ENCODE assay signal across 1 cellular context in the genomic region with DNA sequence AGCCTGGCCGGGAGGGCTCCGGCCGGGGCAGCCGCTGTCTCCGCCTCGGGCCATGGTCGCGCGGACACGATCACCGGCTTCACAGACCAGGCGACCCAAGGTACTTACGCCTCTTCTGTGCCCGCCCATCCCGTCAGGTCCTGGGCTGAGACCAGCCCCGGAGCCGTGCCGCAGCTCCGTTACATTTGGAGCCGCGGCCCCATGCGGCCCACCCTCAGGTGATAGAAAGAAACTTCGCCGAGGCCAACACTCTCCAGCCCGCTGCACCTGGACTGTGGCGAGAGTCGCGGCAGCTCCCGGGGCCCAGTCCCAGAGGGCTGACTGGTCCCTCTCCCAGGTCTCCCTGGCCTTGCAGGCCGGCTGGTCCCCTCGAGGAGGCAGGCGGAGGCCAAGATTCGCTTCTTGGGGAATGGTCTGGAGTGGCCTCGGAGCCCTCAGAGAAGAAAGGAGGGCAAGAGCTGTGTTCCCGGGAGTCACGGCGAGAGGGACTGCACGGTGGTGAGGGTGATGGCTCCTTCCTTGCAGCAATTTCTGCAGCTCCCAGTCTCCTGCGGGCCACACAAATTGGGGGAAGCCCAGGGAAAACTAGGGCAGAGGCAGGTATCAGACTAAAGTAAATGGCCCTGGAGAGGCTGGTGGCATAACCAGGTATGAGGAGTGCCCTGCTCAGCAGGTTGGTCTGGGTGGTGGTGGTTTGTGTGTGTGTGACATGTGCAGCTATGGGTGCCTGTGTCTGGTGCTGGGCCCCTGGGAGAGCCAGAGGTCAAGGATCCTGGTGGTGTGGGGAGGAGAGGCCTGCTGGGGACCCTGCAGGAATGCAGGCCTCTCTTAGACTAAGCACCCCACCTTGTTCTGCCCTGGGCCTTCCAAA.
A peak's percentile ranks its signal among the peaks of the same experiment; 100 is the strongest.
TF ChIP-seq lines count a peak whose summit lies in the region.

No MANE protein-coding gene starts in this region.

TF ChIP-seq in HepG2, 621 proteins besides CTCF, POLR2A, EP300 and RAD21 (continued from another document and continues in another):
- TF ChIP-seq, protein P1, sequence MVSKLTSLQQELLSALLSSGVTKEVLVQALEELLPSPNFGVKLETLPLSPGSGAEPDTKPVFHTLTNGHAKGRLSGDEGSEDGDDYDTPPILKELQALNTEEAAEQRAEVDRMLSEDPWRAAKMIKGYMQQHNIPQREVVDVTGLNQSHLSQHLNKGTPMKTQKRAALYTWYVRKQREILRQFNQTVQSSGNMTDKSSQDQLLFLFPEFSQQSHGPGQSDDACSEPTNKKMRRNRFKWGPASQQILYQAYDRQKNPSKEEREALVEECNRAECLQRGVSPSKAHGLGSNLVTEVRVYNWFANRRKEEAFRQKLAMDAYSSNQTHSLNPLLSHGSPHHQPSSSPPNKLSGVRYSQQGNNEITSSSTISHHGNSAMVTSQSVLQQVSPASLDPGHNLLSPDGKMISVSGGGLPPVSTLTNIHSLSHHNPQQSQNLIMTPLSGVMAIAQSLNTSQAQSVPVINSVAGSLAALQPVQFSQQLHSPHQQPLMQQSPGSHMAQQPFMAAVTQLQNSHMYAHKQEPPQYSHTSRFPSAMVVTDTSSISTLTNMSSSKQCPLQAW (CRISPR knock-in tag; IDR thresholded peaks at IDR 0.05) = no peak
- TF ChIP-seq, protein P2, sequence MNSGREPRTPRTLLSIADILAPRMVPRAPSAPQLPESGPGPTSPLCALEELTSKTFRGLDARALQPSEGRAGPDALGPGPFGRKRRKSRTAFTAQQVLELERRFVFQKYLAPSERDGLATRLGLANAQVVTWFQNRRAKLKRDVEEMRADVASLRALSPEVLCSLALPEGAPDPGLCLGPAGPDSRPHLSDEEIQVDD (CRISPR knock-in tag; IDR thresholded peaks at IDR 0.05; ENCODE audit: borderline replicate concordance) = no peak
- TF ChIP-seq, protein P3, sequence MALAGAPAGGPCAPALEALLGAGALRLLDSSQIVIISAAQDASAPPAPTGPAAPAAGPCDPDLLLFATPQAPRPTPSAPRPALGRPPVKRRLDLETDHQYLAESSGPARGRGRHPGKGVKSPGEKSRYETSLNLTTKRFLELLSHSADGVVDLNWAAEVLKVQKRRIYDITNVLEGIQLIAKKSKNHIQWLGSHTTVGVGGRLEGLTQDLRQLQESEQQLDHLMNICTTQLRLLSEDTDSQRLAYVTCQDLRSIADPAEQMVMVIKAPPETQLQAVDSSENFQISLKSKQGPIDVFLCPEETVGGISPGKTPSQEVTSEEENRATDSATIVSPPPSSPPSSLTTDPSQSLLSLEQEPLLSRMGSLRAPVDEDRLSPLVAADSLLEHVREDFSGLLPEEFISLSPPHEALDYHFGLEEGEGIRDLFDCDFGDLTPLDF (CRISPR knock-in tag; IDR thresholded peaks at IDR 0.05) = no peak
- TF ChIP-seq HIVEP1 (CRISPR knock-in tag; IDR thresholded peaks at IDR 0.05) (peak; percentile 86), CENPT (CRISPR knock-in tag; IDR thresholded peaks at IDR 0.05; ENCODE audit: low read depth) (no peak), LCORL (IDR thresholded peaks at IDR 0.05) (no peak), LCORL (CRISPR knock-in tag; IDR thresholded peaks at IDR 0.05) (no peak; the same call in 1 of the 2 replicates), MIER3 (CRISPR knock-in tag; IDR thresholded peaks at IDR 0.05; ENCODE audit: borderline replicate concordance) (no peak; the same call in 1 of the 2 replicates), GTF2F1 (IDR thresholded peaks at IDR 0.05; ENCODE audit: low read length) (no peak), ZNF614 (CRISPR knock-in tag; IDR thresholded peaks at IDR 0.05; ENCODE audit: borderline replicate concordance) (0 out of 2 replicates have a peak, but pooled peaks have one; percentile 14), BCL6 (CRISPR knock-in tag; IDR thresholded peaks at IDR 0.05) (0 out of 2 replicates have a peak, but pooled peaks have one; percentile 14), ATM (IDR thresholded peaks at IDR 0.05; ENCODE audit: borderline replicate concordance) (no peak), ZSCAN12 (CRISPR knock-in tag; IDR thresholded peaks at IDR 0.05) (no peak), ZBTB7A (CRISPR knock-in tag; IDR thresholded peaks at IDR 0.05) (no peak), POLR2AphosphoS2 (IDR thresholded peaks at IDR 0.05; ENCODE audit: low read depth, low read length) (no peak), ZNF724P (CRISPR knock-in tag; IDR thresholded peaks at IDR 0.05; ENCODE audit: borderline replicate concordance) (no peak; the same call in 1 of the 2 replicates), NPAS2 (CRISPR knock-in tag; IDR thresholded peaks at IDR 0.05; ENCODE audit: borderline replicate concordance) (no peak; the same call in 1 of the 2 replicates), ZNF780A (CRISPR knock-in tag; IDR thresholded peaks at IDR 0.05) (no peak), ZFP62 (CRISPR knock-in tag; IDR thresholded peaks at IDR 0.05) (no peak), GABPA (IDR thresholded peaks at IDR 0.05; ENCODE audit: low read depth, low read length) (no peak), GABPA (CRISPR knock-in tag; IDR thresholded peaks at IDR 0.05; ENCODE audit: low read depth) (no peak), ZNF263 (CRISPR knock-in tag; IDR thresholded peaks at IDR 0.05) (peak; percentile 57; the same call in 1 of the 2 replicates), ZSCAN25 (CRISPR knock-in tag; IDR thresholded peaks at IDR 0.05) (peak; percentile 60; the same call in 1 of the 2 replicates), SRSF4 (IDR thresholded peaks at IDR 0.05; ENCODE audit: low read depth, low read length, poor library complexity, severe bottlenecking) (no peak), TARDBP (CRISPR knock-in tag; IDR thresholded peaks at IDR 0.05) (peak; percentile 31; the same call in 1 of the 2 replicates), ZNF761 (CRISPR knock-in tag; conservative IDR thresholded peaks at IDR 0.05) (no peak), ZNF224 (CRISPR knock-in tag; IDR thresholded peaks at IDR 0.05) (no peak), ZFP36L1 (CRISPR knock-in tag; IDR thresholded peaks at IDR 0.05) (no peak), MIER2 (CRISPR knock-in tag; IDR thresholded peaks at IDR 0.05) (no peak), HDAC1 (CRISPR knock-in tag; IDR thresholded peaks at IDR 0.05) (peak; percentile 68), ZFP41 (CRISPR knock-in tag; IDR thresholded peaks at IDR 0.05; ENCODE audit: borderline replicate concordance) (no peak), ZNF17 (CRISPR knock-in tag; IDR thresholded peaks at IDR 0.05) (no peak), ZFP90 (CRISPR knock-in tag; IDR thresholded peaks at IDR 0.05; ENCODE audit: borderline replicate concordance) (peak; percentile 62), RELA (CRISPR knock-in tag; IDR thresholded peaks at IDR 0.05) (no peak), RFX5 (IDR thresholded peaks at IDR 0.05; ENCODE audit: low read depth, low read length) (no peak), AKAP8 (CRISPR knock-in tag; IDR thresholded peaks at IDR 0.05) (no peak)
- TF ChIP-seq, protein P4, sequence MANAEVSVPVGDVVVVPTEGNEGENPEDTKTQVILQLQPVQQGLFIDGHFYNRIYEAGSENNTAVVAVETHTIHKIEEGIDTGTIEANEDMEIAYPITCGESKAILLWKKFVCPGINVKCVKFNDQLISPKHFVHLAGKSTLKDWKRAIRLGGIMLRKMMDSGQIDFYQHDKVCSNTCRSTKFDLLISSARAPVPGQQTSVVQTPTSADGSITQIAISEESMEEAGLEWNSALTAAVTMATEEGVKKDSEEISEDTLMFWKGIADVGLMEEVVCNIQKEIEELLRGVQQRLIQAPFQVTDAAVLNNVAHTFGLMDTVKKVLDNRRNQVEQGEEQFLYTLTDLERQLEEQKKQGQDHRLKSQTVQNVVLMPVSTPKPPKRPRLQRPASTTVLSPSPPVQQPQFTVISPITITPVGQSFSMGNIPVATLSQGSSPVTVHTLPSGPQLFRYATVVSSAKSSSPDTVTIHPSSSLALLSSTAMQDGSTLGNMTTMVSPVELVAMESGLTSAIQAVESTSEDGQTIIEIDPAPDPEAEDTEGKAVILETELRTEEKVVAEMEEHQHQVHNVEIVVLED (CRISPR knock-in tag; IDR thresholded peaks at IDR 0.05; ENCODE audit: borderline replicate concordance) = peak; percentile 43; the same call in 1 of the 2 replicates
- TF ChIP-seq, protein P5, sequence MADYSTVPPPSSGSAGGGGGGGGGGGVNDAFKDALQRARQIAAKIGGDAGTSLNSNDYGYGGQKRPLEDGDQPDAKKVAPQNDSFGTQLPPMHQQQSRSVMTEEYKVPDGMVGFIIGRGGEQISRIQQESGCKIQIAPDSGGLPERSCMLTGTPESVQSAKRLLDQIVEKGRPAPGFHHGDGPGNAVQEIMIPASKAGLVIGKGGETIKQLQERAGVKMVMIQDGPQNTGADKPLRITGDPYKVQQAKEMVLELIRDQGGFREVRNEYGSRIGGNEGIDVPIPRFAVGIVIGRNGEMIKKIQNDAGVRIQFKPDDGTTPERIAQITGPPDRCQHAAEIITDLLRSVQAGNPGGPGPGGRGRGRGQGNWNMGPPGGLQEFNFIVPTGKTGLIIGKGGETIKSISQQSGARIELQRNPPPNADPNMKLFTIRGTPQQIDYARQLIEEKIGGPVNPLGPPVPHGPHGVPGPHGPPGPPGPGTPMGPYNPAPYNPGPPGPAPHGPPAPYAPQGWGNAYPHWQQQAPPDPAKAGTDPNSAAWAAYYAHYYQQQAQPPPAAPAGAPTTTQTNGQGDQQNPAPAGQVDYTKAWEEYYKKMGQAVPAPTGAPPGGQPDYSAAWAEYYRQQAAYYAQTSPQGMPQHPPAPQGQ (CRISPR knock-in tag; IDR thresholded peaks at IDR 0.05; ENCODE audit: borderline replicate concordance) = 0 out of 2 replicates have a peak, but pooled peaks have one; percentile 58
- TF ChIP-seq, protein P6, sequence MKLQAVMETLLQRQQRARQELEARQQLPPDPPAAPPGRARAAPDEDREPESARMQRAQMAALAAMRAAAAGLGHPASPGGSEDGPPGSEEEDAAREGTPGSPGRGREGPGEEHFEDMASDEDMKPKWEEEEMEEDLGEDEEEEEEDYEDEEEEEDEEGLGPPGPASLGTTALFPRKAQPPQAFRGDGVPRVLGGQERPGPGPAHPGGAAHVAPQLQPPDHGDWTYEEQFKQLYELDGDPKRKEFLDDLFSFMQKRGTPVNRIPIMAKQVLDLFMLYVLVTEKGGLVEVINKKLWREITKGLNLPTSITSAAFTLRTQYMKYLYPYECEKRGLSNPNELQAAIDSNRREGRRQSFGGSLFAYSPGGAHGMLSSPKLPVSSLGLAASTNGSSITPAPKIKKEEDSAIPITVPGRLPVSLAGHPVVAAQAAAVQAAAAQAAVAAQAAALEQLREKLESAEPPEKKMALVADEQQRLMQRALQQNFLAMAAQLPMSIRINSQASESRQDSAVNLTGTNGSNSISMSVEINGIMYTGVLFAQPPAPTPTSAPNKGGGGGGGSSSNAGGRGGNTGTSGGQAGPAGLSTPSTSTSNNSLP (IDR thresholded peaks at IDR 0.05; ENCODE audit: low read depth, low read length) = no peak
- TF ChIP-seq, protein P7, sequence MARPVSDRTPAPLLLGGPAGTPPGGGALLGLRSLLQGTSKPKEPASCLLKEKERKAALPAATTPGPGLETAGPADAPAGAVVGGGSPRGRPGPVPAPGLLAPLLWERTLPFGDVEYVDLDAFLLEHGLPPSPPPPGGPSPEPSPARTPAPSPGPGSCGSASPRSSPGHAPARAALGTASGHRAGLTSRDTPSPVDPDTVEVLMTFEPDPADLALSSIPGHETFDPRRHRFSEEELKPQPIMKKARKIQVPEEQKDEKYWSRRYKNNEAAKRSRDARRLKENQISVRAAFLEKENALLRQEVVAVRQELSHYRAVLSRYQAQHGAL (CRISPR knock-in tag; IDR thresholded peaks at IDR 0.05; ENCODE audit: not compliant biosample characterization) = no peak
- TF ChIP-seq, protein P8, sequence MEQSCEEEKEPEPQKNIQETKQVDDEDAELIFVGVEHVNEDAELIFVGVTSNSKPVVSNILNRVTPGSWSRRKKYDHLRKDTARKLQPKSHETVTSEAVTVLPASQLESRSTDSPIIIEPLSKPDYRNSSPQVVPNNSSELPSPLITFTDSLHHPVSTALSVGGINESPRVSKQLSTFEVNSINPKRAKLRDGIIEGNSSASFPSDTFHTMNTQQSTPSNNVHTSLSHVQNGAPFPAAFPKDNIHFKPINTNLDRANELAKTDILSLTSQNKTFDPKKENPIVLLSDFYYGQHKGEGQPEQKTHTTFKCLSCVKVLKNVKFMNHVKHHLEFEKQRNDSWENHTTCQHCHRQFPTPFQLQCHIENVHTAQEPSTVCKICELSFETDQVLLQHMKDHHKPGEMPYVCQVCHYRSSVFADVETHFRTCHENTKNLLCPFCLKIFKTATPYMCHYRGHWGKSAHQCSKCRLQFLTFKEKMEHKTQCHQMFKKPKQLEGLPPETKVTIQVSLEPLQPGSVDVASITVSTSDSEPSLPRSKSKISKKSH (CRISPR knock-in tag; IDR thresholded peaks at IDR 0.05; ENCODE audit: borderline replicate concordance) = no peak
- TF ChIP-seq, protein P9, sequence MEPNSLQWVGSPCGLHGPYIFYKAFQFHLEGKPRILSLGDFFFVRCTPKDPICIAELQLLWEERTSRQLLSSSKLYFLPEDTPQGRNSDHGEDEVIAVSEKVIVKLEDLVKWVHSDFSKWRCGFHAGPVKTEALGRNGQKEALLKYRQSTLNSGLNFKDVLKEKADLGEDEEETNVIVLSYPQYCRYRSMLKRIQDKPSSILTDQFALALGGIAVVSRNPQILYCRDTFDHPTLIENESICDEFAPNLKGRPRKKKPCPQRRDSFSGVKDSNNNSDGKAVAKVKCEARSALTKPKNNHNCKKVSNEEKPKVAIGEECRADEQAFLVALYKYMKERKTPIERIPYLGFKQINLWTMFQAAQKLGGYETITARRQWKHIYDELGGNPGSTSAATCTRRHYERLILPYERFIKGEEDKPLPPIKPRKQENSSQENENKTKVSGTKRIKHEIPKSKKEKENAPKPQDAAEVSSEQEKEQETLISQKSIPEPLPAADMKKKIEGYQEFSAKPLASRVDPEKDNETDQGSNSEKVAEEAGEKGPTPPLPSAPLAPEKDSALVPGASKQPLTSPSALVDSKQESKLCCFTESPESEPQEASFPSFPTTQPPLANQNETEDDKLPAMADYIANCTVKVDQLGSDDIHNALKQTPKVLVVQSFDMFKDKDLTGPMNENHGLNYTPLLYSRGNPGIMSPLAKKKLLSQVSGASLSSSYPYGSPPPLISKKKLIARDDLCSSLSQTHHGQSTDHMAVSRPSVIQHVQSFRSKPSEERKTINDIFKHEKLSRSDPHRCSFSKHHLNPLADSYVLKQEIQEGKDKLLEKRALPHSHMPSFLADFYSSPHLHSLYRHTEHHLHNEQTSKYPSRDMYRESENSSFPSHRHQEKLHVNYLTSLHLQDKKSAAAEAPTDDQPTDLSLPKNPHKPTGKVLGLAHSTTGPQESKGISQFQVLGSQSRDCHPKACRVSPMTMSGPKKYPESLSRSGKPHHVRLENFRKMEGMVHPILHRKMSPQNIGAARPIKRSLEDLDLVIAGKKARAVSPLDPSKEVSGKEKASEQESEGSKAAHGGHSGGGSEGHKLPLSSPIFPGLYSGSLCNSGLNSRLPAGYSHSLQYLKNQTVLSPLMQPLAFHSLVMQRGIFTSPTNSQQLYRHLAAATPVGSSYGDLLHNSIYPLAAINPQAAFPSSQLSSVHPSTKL (CRISPR knock-in tag; IDR thresholded peaks at IDR 0.05) = peak; percentile 36; the same call in 1 of the 2 replicates
- TF ChIP-seq, protein P10, sequence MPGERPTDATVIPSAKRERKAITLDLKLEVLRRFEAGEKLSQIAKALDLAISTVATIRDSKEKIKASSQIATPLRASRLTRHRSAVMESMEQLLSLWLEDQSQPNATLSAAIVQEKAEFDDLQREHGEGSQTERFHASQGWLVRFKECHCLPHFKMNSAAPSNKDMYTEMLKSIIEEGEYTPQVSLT (CRISPR knock-in tag; IDR thresholded peaks at IDR 0.05; ENCODE audit: borderline replicate concordance, low read depth) = no peak
- TF ChIP-seq, protein P11, sequence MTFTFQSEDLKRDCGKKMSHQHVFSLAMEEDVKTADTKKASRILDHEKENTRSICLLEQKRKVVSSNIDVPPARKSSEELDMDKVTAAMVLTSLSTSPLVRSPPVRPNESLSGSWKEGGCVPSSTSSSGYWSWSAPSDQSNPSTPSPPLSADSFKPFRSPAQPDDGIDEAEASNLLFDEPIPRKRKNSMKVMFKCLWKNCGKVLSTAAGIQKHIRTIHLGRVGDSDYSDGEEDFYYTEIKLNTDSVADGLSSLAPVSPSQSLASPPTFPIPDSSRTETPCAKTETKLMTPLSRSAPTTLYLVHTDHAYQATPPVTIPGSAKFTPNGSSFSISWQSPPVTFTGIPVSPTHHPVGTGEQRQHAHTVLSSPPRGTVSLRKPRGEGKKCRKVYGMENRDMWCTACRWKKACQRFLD (CRISPR knock-in tag; IDR thresholded peaks at IDR 0.05; ENCODE audit: borderline replicate concordance) = no peak
